35 cellular contexts compared by ENCODE assay signal in genomic region chr13:30849611-30850010, GRCh38. TPM values are rescaled to one million over a fixed set of nuclear protein-coding genes. Genes with fewer than 3 reads are reported as not detected.
"Had no signal": no experiment of that assay in that cellular context is flagged by ENCODE, and none has a peak within 500 bp of the region (broad histone marks: within the 10 kb centered on the region; RNA-seq: fewer than 3 reads in every experiment).

No MANE protein-coding gene starts in this region.

- H3K27me3 ChIP-seq: ascending aorta, body of pancreas, brain microvascular endothelial cell, breast epithelium had no signal

- H3K9me3 Mint-ChIP-seq: activated B cell treated with CpG ODN at 0.5 μM for 24 hours; activated naive CD4-positive, alpha-beta T cell treated with anti-CD3 and anti-CD28 coated beads, Interleukin-2, amount 10 ng/mL, durations not matched to agents 7 days and 5 days; activated naive CD4-positive, alpha-beta T cell treated with anti-CD3 and anti-CD28 coated beads, Interleukin-2, amount 50 U/mL, for 24 hours; activated naive CD8-positive, alpha-beta T cell treated with anti-CD3 and anti-CD28 coated beads, Interleukin-2, amount 10 ng/mL, durations not matched to agents 7 days and 5 days; activated naive CD8-positive, alpha-beta T cell treated with anti-CD3 and anti-CD28 coated beads, Interleukin-2, amount 50 U/mL, for 24 hours; activated T-helper 2 cell treated with anti-CD3 and anti-CD28 coated beads, Interferon-gamma antibody, Interleukin-2, Interleukin-4, amounts not matched to agents 10 μg/mL and 5 μg/mL and 100 μg/mL, durations not matched to agents 14 hours and 24 hours and 36 hours; T-helper 2 cell treated with Interferon-gamma antibody and Interleukin-4, amounts not matched to agents 5 μg/mL and 100 μg/mL, for 36 hours had no signal

- ATAC-seq: activated CD4-positive, alpha-beta T cell treated with anti-CD3 and anti-CD28 coated beads for 36 hours; activated CD8-positive, alpha-beta memory T cell treated with anti-CD3 and anti-CD28 coated beads, Interleukin-2, amount 10 ng/mL, durations not matched to agents 7 days and 5 days; activated CD8-positive, alpha-beta T cell treated with anti-CD3 and anti-CD28 coated beads, Interleukin-2, amount 10 ng/mL, durations not matched to agents 7 days and 5 days; activated naive CD8-positive, alpha-beta T cell treated with anti-CD3 and anti-CD28 coated beads, Interleukin-2, amount 50 U/mL, for 24 hours; body of pancreas; T-helper 17 cell had no signal

- FAIRE-seq: TTC549 had no signal

- H3K4me1 Mint-ChIP-seq: activated naive CD4-positive, alpha-beta T cell treated with anti-CD3 and anti-CD28 coated beads, Interleukin-2, amount 50 U/mL, for 24 hours had no signal

- H3K36me3 ChIP-seq: ascending aorta, brain microvascular endothelial cell, breast epithelium had no signal

- H3K27ac ChIP-seq: ascending aorta, body of pancreas, brain microvascular endothelial cell, breast epithelium, VCaP had no signal

- H3K27me3 Mint-ChIP-seq: activated B cell treated with CpG ODN at 0.5 μM for 24 hours; activated naive CD4-positive, alpha-beta T cell treated with anti-CD3 and anti-CD28 coated beads, Interleukin-2, amount 50 U/mL, for 24 hours; T-helper 17 cell had no signal

- H3K4me1 ChIP-seq: body of pancreas, breast epithelium had no signal

- H3K4me3 ChIP-seq: ascending aorta, body of pancreas, breast epithelium had no signal

- DNase-seq: activated B cell treated with CpG ODN at 0.5 μM for 24 hours; activated CD4-positive, alpha-beta memory T cell treated with anti-CD3 and anti-CD28 coated beads, Interleukin-2, amount 10 ng/mL, durations not matched to agents 7 days and 5 days; activated CD4-positive, alpha-beta T cell treated with anti-CD3 and anti-CD28 coated beads for 1 hour; activated CD4-positive, alpha-beta T cell treated with anti-CD3 and anti-CD28 coated beads for 36 hours; activated CD4-positive, alpha-beta T cell treated with anti-CD3 and anti-CD28 coated beads for 48 hours; activated CD4-positive, alpha-beta T cell treated with anti-CD3 and anti-CD28 coated beads, Interleukin-2, amount 10 ng/mL, durations not matched to agents 7 days and 5 days; activated CD4-positive, alpha-beta T cell treated with anti-CD3 and anti-CD28 coated beads, Interleukin-2, amount 50 U/mL, for 48 hours; activated CD8-positive, alpha-beta memory T cell treated with anti-CD3 and anti-CD28 coated beads for 24 hours; activated CD8-positive, alpha-beta memory T cell treated with anti-CD3 and anti-CD28 coated beads, Interleukin-2, amount 10 ng/mL, durations not matched to agents 7 days and 5 days; activated CD8-positive, alpha-beta memory T cell treated with anti-CD3 and anti-CD28 coated beads, Interleukin-2, amount 50 U/mL, for 48 hours; activated CD8-positive, alpha-beta T cell treated with anti-CD3 and anti-CD28 coated beads, Interleukin-2, amount 10 ng/mL, durations not matched to agents 7 days and 5 days; activated effector memory CD4-positive, alpha-beta T cell treated with Interleukin-2 at 50 U/mL for 16 hours; activated gamma-delta T cell; activated naive CD4-positive, alpha-beta T cell treated with anti-CD3 and anti-CD28 coated beads, Interleukin-2, amount 10 ng/mL, durations not matched to agents 7 days and 5 days; activated naive CD4-positive, alpha-beta T cell treated with Interleukin-2 at 50 U/mL for 16 hours; activated naive CD8-positive, alpha-beta T cell treated with anti-CD3 and anti-CD28 coated beads, Interleukin-2, amount 10 ng/mL, durations not matched to agents 7 days and 5 days; activated naive CD8-positive, alpha-beta T cell treated with anti-CD3 and anti-CD28 coated beads, Interleukin-2, amount 50 U/mL, for 24 hours; activated T-cell treated with anti-CD3 and anti-CD28 coated beads, Interleukin-2, amount 50 U/mL, for 24 hours; activated T-cell treated with anti-CD3 and anti-CD28 coated beads, Interleukin-2, amount 50 U/mL, for 48 hours; amygdala; anterior cingulate cortex; body of pancreas; brain microvascular endothelial cell; central memory CD4-positive, alpha-beta T cell; T-helper 17 cell; T-helper 9 cell had no signal

- H3K27ac Mint-ChIP-seq: activated B cell treated with CpG ODN at 0.5 μM for 24 hours; activated CD4-positive, alpha-beta memory T cell treated with anti-CD3 and anti-CD28 coated beads, Interleukin-2, amount 10 ng/mL, durations not matched to agents 7 days and 5 days; activated CD4-positive, alpha-beta T cell treated with anti-CD3 and anti-CD28 coated beads for 36 hours; activated CD4-positive, alpha-beta T cell treated with anti-CD3 and anti-CD28 coated beads, Interleukin-2, amount 10 ng/mL, durations not matched to agents 7 days and 5 days; activated CD8-positive, alpha-beta memory T cell treated with anti-CD3 and anti-CD28 coated beads, Interleukin-2, amount 10 ng/mL, durations not matched to agents 7 days and 5 days; activated CD8-positive, alpha-beta T cell treated with anti-CD3 and anti-CD28 coated beads, Interleukin-2, amount 10 ng/mL, durations not matched to agents 7 days and 5 days; activated naive CD4-positive, alpha-beta T cell treated with anti-CD3 and anti-CD28 coated beads, Interleukin-2, amount 10 ng/mL, durations not matched to agents 7 days and 5 days; activated naive CD4-positive, alpha-beta T cell treated with anti-CD3 and anti-CD28 coated beads, Interleukin-2, amount 50 U/mL, for 24 hours; activated naive CD8-positive, alpha-beta T cell; activated naive CD8-positive, alpha-beta T cell treated with anti-CD3 and anti-CD28 coated beads, Interleukin-2, amount 10 ng/mL, durations not matched to agents 7 days and 5 days; activated naive CD8-positive, alpha-beta T cell treated with anti-CD3 and anti-CD28 coated beads, Interleukin-2, amount 50 U/mL, for 24 hours; activated T-cell treated with anti-CD3 and anti-CD28 coated beads, Interleukin-2, amount 50 U/mL, for 24 hours; activated T-helper 2 cell treated with anti-CD3 and anti-CD28 coated beads, Interferon-gamma antibody, Interleukin-2, Interleukin-4, amounts not matched to agents 10 μg/mL and 5 μg/mL and 100 μg/mL, durations not matched to agents 14 hours and 24 hours and 36 hours; T-helper 17 cell; T-helper 2 cell treated with Interferon-gamma antibody and Interleukin-4, amounts not matched to agents 5 μg/mL and 100 μg/mL, for 36 hours had no signal

- H3K36me3 Mint-ChIP-seq: activated naive CD4-positive, alpha-beta T cell treated with anti-CD3 and anti-CD28 coated beads, Interleukin-2, amount 10 ng/mL, durations not matched to agents 7 days and 5 days; activated naive CD4-positive, alpha-beta T cell treated with anti-CD3 and anti-CD28 coated beads, Interleukin-2, amount 50 U/mL, for 24 hours; activated naive CD8-positive, alpha-beta T cell treated with anti-CD3 and anti-CD28 coated beads, Interleukin-2, amount 10 ng/mL, durations not matched to agents 7 days and 5 days had no signal

- H3K9me3 ChIP-seq: ascending aorta, body of pancreas, breast epithelium had no signal

- H3K4me3 Mint-ChIP-seq: activated B cell treated with CpG ODN at 0.5 μM for 24 hours; activated CD4-positive, alpha-beta memory T cell treated with anti-CD3 and anti-CD28 coated beads, Interleukin-2, amount 10 ng/mL, durations not matched to agents 7 days and 5 days; activated CD4-positive, alpha-beta T cell treated with anti-CD3 and anti-CD28 coated beads for 36 hours; activated CD4-positive, alpha-beta T cell treated with anti-CD3 and anti-CD28 coated beads, Interleukin-2, amount 10 ng/mL, durations not matched to agents 7 days and 5 days; activated CD8-positive, alpha-beta memory T cell treated with anti-CD3 and anti-CD28 coated beads, Interleukin-2, amount 10 ng/mL, durations not matched to agents 7 days and 5 days; activated CD8-positive, alpha-beta T cell treated with anti-CD3 and anti-CD28 coated beads, Interleukin-2, amount 10 ng/mL, durations not matched to agents 7 days and 5 days; activated naive CD4-positive, alpha-beta T cell treated with anti-CD3 and anti-CD28 coated beads, Interleukin-2, amount 10 ng/mL, durations not matched to agents 7 days and 5 days; activated naive CD4-positive, alpha-beta T cell treated with anti-CD3 and anti-CD28 coated beads, Interleukin-2, amount 50 U/mL, for 24 hours; activated naive CD8-positive, alpha-beta T cell; activated naive CD8-positive, alpha-beta T cell treated with anti-CD3 and anti-CD28 coated beads, Interleukin-2, amount 10 ng/mL, durations not matched to agents 7 days and 5 days; activated naive CD8-positive, alpha-beta T cell treated with anti-CD3 and anti-CD28 coated beads, Interleukin-2, amount 50 U/mL, for 24 hours; activated T-cell treated with anti-CD3 and anti-CD28 coated beads, Interleukin-2, amount 50 U/mL, for 24 hours; T-helper 17 cell; T-helper 2 cell treated with Interferon-gamma antibody and Interleukin-4, amounts not matched to agents 5 μg/mL and 100 μg/mL, for 36 hours had no signal

RNA-seq across cellular contexts. Expression of gene MEDAG, which starts 56.5 kb away (rescaled TPM):
- total RNA-seq: activated B cell treated with CpG ODN at 0.5 μM for 24 hours; activated CD4-positive, alpha-beta T cell treated with anti-CD3 and anti-CD28 coated beads for 36 hours; activated CD4-positive, alpha-beta T cell treated with anti-CD3 and anti-CD28 coated beads, Interleukin-2, amount 10 ng/mL, durations not matched to agents 7 days and 5 days; activated CD8-positive, alpha-beta T cell treated with anti-CD3 and anti-CD28 coated beads, Interleukin-2, amount 10 ng/mL, durations not matched to agents 7 days and 5 days; activated naive CD8-positive, alpha-beta T cell treated with anti-CD3 and anti-CD28 coated beads, Interleukin-2, amount 10 ng/mL, durations not matched to agents 7 days and 5 days; activated T-helper 2 cell treated with anti-CD3 and anti-CD28 coated beads, Interferon-gamma antibody, Interleukin-2, Interleukin-4, amounts not matched to agents 10 μg/mL and 5 μg/mL and 100 μg/mL, durations not matched to agents 14 hours and 24 hours and 36 hours; T-helper 1 cell treated with Interleukin-12 subunit alpha and Interleukin-12 subunit beta and Interleukin-4 antibody, amounts not matched to agents 30 ng/mL and 1 ng/mL, for 36 hours; T-helper 17 cell had no signal
